In genomic region chr16:30805056-30805369, GRCh38 we compare ENCODE assay signal across 9 cellular contexts. TPM values are rescaled to one million over a fixed set of nuclear protein-coding genes. Genes with fewer than 3 reads are reported as not detected.
A peak's percentile ranks its signal among the peaks of the same experiment; 100 is the strongest.
DNase-seq lines count a peak whose midpoint lies in the region; ATAC-seq and TF ChIP-seq lines count a peak whose summit lies in the region.
"Had no signal": no experiment of that assay in that cellular context is flagged by ENCODE, and none has a peak within 500 bp of the region (broad histone marks: within the 10 kb centered on the region; RNA-seq: fewer than 3 reads in every experiment).

No MANE protein-coding gene starts in this region.

- no peaks in the 10 kb centered on the region for H4K20me1 ChIP-seq in SK-N-SH (ENCODE audit: insufficient read depth)

- no peak; the same call in 2 of the 3 replicates for ATAC-seq in SK-N-SH treated with all-trans-retinoic acid at 6 μM for 48 hours
- ATAC-seq in left lung: peak; percentile 2

- H3K9ac ChIP-seq in SK-N-SH: peak overlapping the region; percentile 94

- peaks cover 6% of the 10 kb centered on the region for H3F3A ChIP-seq in SK-N-SH (replicated peaks; ENCODE audit: insufficient read depth)

- H3K9me3 ChIP-seq in SK-N-SH (no peaks in the 10 kb centered on the region), left lung (no peaks in the 10 kb centered on the region), testis (no peaks in the 10 kb centered on the region)

- peak overlapping the region; percentile 99 for H2AFZ ChIP-seq in SK-N-SH (ENCODE audit: low read depth)

- H3K4me3 ChIP-seq in SK-N-SH (ENCODE audit: low read depth in 2 of 2, low read length in 1 of 2) (peak overlapping the region; percentile 69 to 77), astrocyte of the cerebellum (ENCODE audit: low read depth, low read length) (peak overlapping the region; percentile 72), left lung (peak overlapping the region; percentile 83 to 86), testis (peak overlapping the region; percentile 61 to 90)

- H3K27ac ChIP-seq in SK-N-SH (ENCODE audit: low read depth in 2 of 2, low read length in 1 of 2) (peak overlapping the region; percentile 75 to 82), left lung (peak overlapping the region; percentile 87 to 94), testis (peak overlapping the region in 1 of 2 donors; percentile 84)

- DNase-seq in SK-N-SH (no peak), astrocyte of the cerebellum (ENCODE audit: low read depth) (no peak), left lung (no peak), testis (no peak), mucosa of gallbladder (ENCODE audit: low spot score) (no peak), hippocampal formation (lab: John Stamatoyannopoulos, UW) (no peak)
- DNase-seq in activated CD4-positive, CD25-positive, alpha-beta regulatory T cell treated with anti-CD3 and anti-CD28 coated beads, Interleukin-2, amount 50 U/mL, for 72 hours: no peak
- DNase-seq: DND-41 had no signal

- intact Hi-C loops in left lung (cut with DNase I): no loop called here
- intact Hi-C loops in testis (cut with DNase I; ENCODE audit: low total_unique reads): no loop called here

- POLR2A ChIA-PET in SK-N-SH (lab: Yijun Ruan, JAX): interaction anchor here (0.7 to 2.9 kb wide), 17 partner anchors 9 to 269 kb away, joined by 3 to 128 read pairs (median 5); partner anchors contain the start of genes ZNF629, ZNF646 and ZNF668

- H3K36me3 ChIP-seq in SK-N-SH (replicated peaks in 1 of 2; ENCODE audit: control insufficient read depth in 1 of 2, insufficient read depth in 2 of 2, low read length in 1 of 2) (no peaks in the 10 kb centered on the region), left lung (no peaks in the 10 kb centered on the region), testis (ENCODE audit: low read depth, missing control alignments) (no peaks in the 10 kb centered on the region)

- in situ Hi-C loops in astrocyte of the cerebellum (cut with HindIII; ENCODE audit: low sequenced_read_pairs): no loop called here

- CTCF ChIA-PET in SK-N-SH (lab: Yijun Ruan, JAX): interaction anchor here (0.9 to 3.1 kb wide), 7 partner anchors 9 to 113 kb away, joined by 3 to 20 read pairs (median 8); partner anchors contain the start of gene ZNF629

- no peak for TF ChIP-seq POLR2A in testis (IDR thresholded peaks at IDR 0.05)

- no peaks in the 10 kb centered on the region for H3K79me2 ChIP-seq in SK-N-SH (ENCODE audit: insufficient read depth)

- H3K27me3 ChIP-seq in SK-N-SH (ENCODE audit: insufficient read depth) (no peaks in the 10 kb centered on the region), left lung (no peaks in the 10 kb centered on the region), testis (no peaks in the 10 kb centered on the region)

- H3K4me1 ChIP-seq in SK-N-SH (ENCODE audit: control insufficient read depth in 1 of 2, insufficient read depth in 2 of 2, low read depth in 1 of 2, low read length in 1 of 2) (peaks cover 3 to 7% of the 10 kb centered on the region in 2 experiments; a peak in 1 of 4 replicates), left lung (peaks cover 0 to 29% of the 10 kb centered on the region in 2 donors), testis (peaks cover 4% of the 10 kb centered on the region)

- no peak for TF ChIP-seq EP300 in SK-N-SH (IDR thresholded peaks at IDR 0.05; ENCODE audit: borderline replicate concordance in 1 of 2, low read depth in 1 of 2, low read length in 1 of 2)

- 50% methylated on average over 8 of the region's 8 CpGs for WGBS in SK-N-SH (ENCODE audit: low lambda C conversion rate)
- 20 to 22% methylated on average over 8 of the region's 8 CpGs for WGBS in testis, 2 donors

- no peaks in the 10 kb centered on the region for H3K9me2 ChIP-seq in SK-N-SH

- TF ChIP-seq CTCF in SK-N-SH (IDR thresholded peaks at IDR 0.05) (no peak), astrocyte of the cerebellum (IDR thresholded peaks at IDR 0.05; ENCODE audit: low read depth, low read length, missing control alignments) (no peak), left lung (IDR thresholded peaks at IDR 0.05) (no peak), testis (IDR thresholded peaks at IDR 0.05) (no peak)

- H3K4me2 ChIP-seq in SK-N-SH: peak overlapping the region; percentile 88

- no peak for TF ChIP-seq RAD21 in SK-N-SH (IDR thresholded peaks at IDR 0.05; ENCODE audit: low read length)

TF ChIP-seq in SK-N-SH, 30 proteins besides CTCF, POLR2A, EP300 and RAD21:
- TF ChIP-seq FOSL2 (IDR thresholded peaks at IDR 0.05; ENCODE audit: borderline replicate concordance, low read depth) (no peak), IRF3 (IDR thresholded peaks at IDR 0.05; ENCODE audit: low read depth, low read length) (no peak), TCF12 (IDR thresholded peaks at IDR 0.05) (no peak), POLR2AphosphoS5 (IDR thresholded peaks at IDR 0.05; ENCODE audit: low read depth, low read length) (no peak), CHD2 (IDR thresholded peaks at IDR 0.05; ENCODE audit: low read length, partially characterized antibody) (no peak), ELF1 (IDR thresholded peaks at IDR 0.05) (no peak)

TF ChIP-seq in SK-N-SH treated with all-trans-retinoic acid at 6 μM for 48 hours, 23 proteins besides CTCF, POLR2A, EP300 and RAD21 (continues in another document):
- TF ChIP-seq ISL1 (CRISPR knock-in tag; IDR thresholded peaks at IDR 0.05): no peak
- no peak for TF ChIP-seq CSDC2 (CRISPR knock-in tag; IDR thresholded peaks at IDR 0.05)
- TF ChIP-seq ZNF565 (CRISPR knock-in tag; conservative IDR thresholded peaks at IDR 0.05; ENCODE audit: low read depth): no peak
- TF ChIP-seq ZFP30 (CRISPR knock-in tag; IDR thresholded peaks at IDR 0.05): no peak
- no peak for TF ChIP-seq POU6F1 (CRISPR knock-in tag; IDR thresholded peaks at IDR 0.05; ENCODE audit: borderline replicate concordance, low read depth)
- no peak for TF ChIP-seq ZNF70 (CRISPR knock-in tag; IDR thresholded peaks at IDR 0.05)
- no peak for TF ChIP-seq ZC3H10 (CRISPR knock-in tag; IDR thresholded peaks at IDR 0.05)
- TF ChIP-seq, protein P1, sequence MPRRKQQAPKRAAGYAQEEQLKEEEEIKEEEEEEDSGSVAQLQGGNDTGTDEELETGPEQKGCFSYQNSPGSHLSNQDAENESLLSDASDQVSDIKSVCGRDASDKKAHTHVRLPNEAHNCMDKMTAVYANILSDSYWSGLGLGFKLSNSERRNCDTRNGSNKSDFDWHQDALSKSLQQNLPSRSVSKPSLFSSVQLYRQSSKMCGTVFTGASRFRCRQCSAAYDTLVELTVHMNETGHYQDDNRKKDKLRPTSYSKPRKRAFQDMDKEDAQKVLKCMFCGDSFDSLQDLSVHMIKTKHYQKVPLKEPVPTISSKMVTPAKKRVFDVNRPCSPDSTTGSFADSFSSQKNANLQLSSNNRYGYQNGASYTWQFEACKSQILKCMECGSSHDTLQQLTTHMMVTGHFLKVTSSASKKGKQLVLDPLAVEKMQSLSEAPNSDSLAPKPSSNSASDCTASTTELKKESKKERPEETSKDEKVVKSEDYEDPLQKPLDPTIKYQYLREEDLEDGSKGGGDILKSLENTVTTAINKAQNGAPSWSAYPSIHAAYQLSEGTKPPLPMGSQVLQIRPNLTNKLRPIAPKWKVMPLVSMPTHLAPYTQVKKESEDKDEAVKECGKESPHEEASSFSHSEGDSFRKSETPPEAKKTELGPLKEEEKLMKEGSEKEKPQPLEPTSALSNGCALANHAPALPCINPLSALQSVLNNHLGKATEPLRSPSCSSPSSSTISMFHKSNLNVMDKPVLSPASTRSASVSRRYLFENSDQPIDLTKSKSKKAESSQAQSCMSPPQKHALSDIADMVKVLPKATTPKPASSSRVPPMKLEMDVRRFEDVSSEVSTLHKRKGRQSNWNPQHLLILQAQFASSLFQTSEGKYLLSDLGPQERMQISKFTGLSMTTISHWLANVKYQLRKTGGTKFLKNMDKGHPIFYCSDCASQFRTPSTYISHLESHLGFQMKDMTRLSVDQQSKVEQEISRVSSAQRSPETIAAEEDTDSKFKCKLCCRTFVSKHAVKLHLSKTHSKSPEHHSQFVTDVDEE (CRISPR knock-in tag; IDR thresholded peaks at IDR 0.05): no peak

RNA-seq across cellular contexts. Expression of gene ZNF629, which starts 18.0 kb away (rescaled TPM):
- polyA plus RNA-seq in SK-N-SH (2012; rRNA removed): 4.7 and 5.1 TPM in 2 replicates
- polyA plus RNA-seq in SK-N-SH (2012; cell fraction: cytosol; rRNA removed): 3.3 and 4.3 TPM in 2 replicates
- polyA plus RNA-seq in SK-N-SH (2012; cell fraction: nucleus; rRNA removed): 9.0 TPM in 2 replicates
- total RNA-seq in left lung: 10 to 100 TPM; 12.3 to 13.1 TPM
- 10 to 100 TPM; 19.4 to 21.9 TPM for total RNA-seq in testis
- 11.2 TPM for polyA plus RNA-seq in testis (ENCODE audit: insufficient read depth, low read depth, low replicate concordance)
- 18.9 TPM for total RNA-seq in mucosa of gallbladder

RNA-seq across cellular contexts. Expression of gene RNF40, which starts 42.9 kb away (rescaled TPM):
- polyA plus RNA-seq in SK-N-SH (2012; rRNA removed) (49.8 and 57.3 TPM in 2 replicates), testis (ENCODE audit: insufficient read depth, low read depth, low replicate concordance) (219 TPM)
- 28.3 and 31.2 TPM in 2 replicates for polyA plus RNA-seq in SK-N-SH (2012; cell fraction: cytosol; rRNA removed)
- polyA plus RNA-seq in SK-N-SH (2012; cell fraction: nucleus; rRNA removed): 87.3 and 103 TPM in 2 replicates
- total RNA-seq in left lung (10 to 100 TPM; 93.4 to 98.7 TPM), testis (100 to 1,000 TPM; 143 to 162 TPM), mucosa of gallbladder (129 TPM)

RNA-seq across cellular contexts. Expression of gene CFAP119, which starts 43.2 kb away (rescaled TPM):
- polyA plus RNA-seq in SK-N-SH (2012; rRNA removed) (28.4 and 36.5 TPM in 2 replicates), testis (ENCODE audit: insufficient read depth, low read depth, low replicate concordance) (43.3 TPM)
- polyA plus RNA-seq in SK-N-SH (2012; cell fraction: cytosol; rRNA removed): 7.2 and 10.3 TPM in 2 replicates
- polyA plus RNA-seq in SK-N-SH (2012; cell fraction: nucleus; rRNA removed): 230 and 287 TPM in 2 replicates
- total RNA-seq in left lung (10 to 100 TPM in 1 of 2 donors, 1 to 10 TPM in 1; 6.6 to 10.9 TPM), testis (10 to 100 TPM; 31.5 to 54.2 TPM), mucosa of gallbladder (13.2 TPM)

RNA-seq across cellular contexts. Expression of gene PHKG2, which starts 56.8 kb away (rescaled TPM):
- polyA plus RNA-seq in SK-N-SH (2012; rRNA removed) (45.8 and 54.2 TPM in 2 replicates), testis (ENCODE audit: insufficient read depth, low read depth, low replicate concordance) (312 TPM)
- 17.3 and 21.5 TPM in 2 replicates for polyA plus RNA-seq in SK-N-SH (2012; cell fraction: cytosol; rRNA removed)
- 194 and 207 TPM in 2 replicates for polyA plus RNA-seq in SK-N-SH (2012; cell fraction: nucleus; rRNA removed)
- total RNA-seq in left lung (10 to 100 TPM; 28.8 to 31.2 TPM), testis (100 to 1,000 TPM in 1 of 2 donors, 10 to 100 TPM in 1; 78.4 to 129 TPM), mucosa of gallbladder (39.2 TPM)
